ENCODE assay signal across 2 cellular contexts in genomic region chr10:112650588-112651030, GRCh38.
TF ChIP-seq lines count a peak whose summit lies in the region.

No MANE protein-coding gene starts in this region.

TF ChIP-seq in A549, 52 proteins besides CTCF, POLR2A, EP300 and RAD21 (continued from another document):
- TF ChIP-seq TP53 (CRISPR knock-in tag; IDR thresholded peaks at IDR 0.05) (no peak), POLR2AphosphoS2 (conservative IDR thresholded peaks at IDR 0.05; ENCODE audit: low read length) (no peak), FOSB (CRISPR knock-in tag; IDR thresholded peaks at IDR 0.05) (no peak), E2F6 (IDR thresholded peaks at IDR 0.05; ENCODE audit: borderline replicate concordance, low read depth) (no peak), ELK1 (IDR thresholded peaks at IDR 0.05; ENCODE audit: low read depth, low read length) (no peak), KDM5A (IDR thresholded peaks at IDR 0.05) (no peak), NR3C1 (IDR thresholded peaks at IDR 0.05) (no peak), HEYL (CRISPR knock-in tag; IDR thresholded peaks at IDR 0.05) (no peak), JUN (IDR thresholded peaks at IDR 0.05) (no peak), PBX3 (IDR thresholded peaks at IDR 0.05) (no peak), HMGXB4 (CRISPR knock-in tag; IDR thresholded peaks at IDR 0.05; ENCODE audit: borderline replicate concordance) (no peak), HOXB13 (CRISPR knock-in tag; IDR thresholded peaks at IDR 0.05; ENCODE audit: low read depth) (no peak), EHF (CRISPR knock-in tag; IDR thresholded peaks at IDR 0.05) (no peak)

TF ChIP-seq in IMR-90, 13 proteins besides CTCF, POLR2A, EP300 and RAD21:
- no peak for TF ChIP-seq ELK1 (IDR thresholded peaks at IDR 0.05; ENCODE audit: borderline replicate concordance, low read depth, low read length)
- TF ChIP-seq FOS (IDR thresholded peaks at IDR 0.05; ENCODE audit: low read depth, low read length), result 0 out of 2 replicates have a peak, but pooled peaks have one; percentile 2
- TF ChIP-seq USF2 (IDR thresholded peaks at IDR 0.05; ENCODE audit: low read depth, low read length), result no peak
- TF ChIP-seq CEBPB (IDR thresholded peaks at IDR 0.05; ENCODE audit: low read depth, low read length), result peak; percentile 47
